ENCODE assay signal across 1 cellular context in genomic region chr3:102162251-102162650, GRCh38.
TF ChIP-seq lines count a peak whose summit lies in the region.

No MANE protein-coding gene starts in this region.

TF ChIP-seq in SK-N-SH treated with all-trans-retinoic acid at 6 μM for 48 hours, 23 proteins besides CTCF, POLR2A, EP300 and RAD21 (continued from another document):
- TF ChIP-seq TSHZ2 (CRISPR knock-in tag; IDR thresholded peaks at IDR 0.05) = no peak
- TF ChIP-seq TCF4 (CRISPR knock-in tag; IDR thresholded peaks at IDR 0.05; ENCODE audit: borderline replicate concordance) = no peak
- TF ChIP-seq ZNF70 (CRISPR knock-in tag; IDR thresholded peaks at IDR 0.05) = no peak
